ENCODE assay signal across 1 cellular context in genomic region chr17:29589524-29590260, GRCh38.
TF ChIP-seq lines count a peak whose summit lies in the region.

Gene GIT1 (minus strand): TSS chr17:29589648. CDS start chr17:29589378, 270 bp downstream.

TF ChIP-seq in HEK293, 187 proteins besides CTCF, POLR2A, EP300 and RAD21 (continued from another document):
- TF ChIP-seq ZNF639 (tag by site-specific recombination; IDR thresholded peaks at IDR 0.05) (no peak), KLF10 (tag by site-specific recombination; IDR thresholded peaks at IDR 0.05) (peak; percentile 93), PRDM10 (tag by site-specific recombination; IDR thresholded peaks at IDR 0.05) (no peak), ZNF561 (tag by site-specific recombination; IDR thresholded peaks at IDR 0.05; ENCODE audit: borderline replicate concordance) (no peak), IKZF3 (tag by site-specific recombination; IDR thresholded peaks at IDR 0.05) (0 out of 2 replicates have a peak, but pooled peaks have one; percentile 25), KLF1 (tag by site-specific recombination; IDR thresholded peaks at IDR 0.05) (no peak), ZBTB17 (tag by site-specific recombination; IDR thresholded peaks at IDR 0.05) (no peak), ZBTB48 (tag by site-specific recombination; IDR thresholded peaks at IDR 0.05) (0 out of 2 replicates have a peak, but pooled peaks have one; percentile 13)
